ENCODE assay signal across 9 cellular contexts in genomic region chr3:119257654-119258410, GRCh38. TPM values are rescaled to one million over a fixed set of nuclear protein-coding genes. Genes with fewer than 3 reads are reported as not detected.
A peak's percentile ranks its signal among the peaks of the same experiment; 100 is the strongest.
DNase-seq lines count a peak whose midpoint lies in the region; ATAC-seq and TF ChIP-seq lines count a peak whose summit lies in the region.
"Had no signal": no experiment of that assay in that cellular context is flagged by ENCODE, and none has a peak within 500 bp of the region (broad histone marks: within the 10 kb centered on the region; RNA-seq: fewer than 3 reads in every experiment).

No MANE protein-coding gene starts in this region.

- H3K9me3 Mint-ChIP-seq in immature natural killer cell: no peaks in the 10 kb centered on the region

- no peaks in the 10 kb centered on the region for H3K36me3 ChIP-seq in Loucy (ENCODE audit: insufficient read depth, low read length)

- H3K36me3 Mint-ChIP-seq in immature natural killer cell: no peaks in the 10 kb centered on the region

- no peak overlapping the region for H3K4me3 Mint-ChIP-seq in immature natural killer cell

- H2AFZ ChIP-seq in Loucy (ENCODE audit: low read length): peak overlapping the region; percentile 59; the same call in 1 of the 2 replicates

- no peaks in the 10 kb centered on the region for H3K9me3 ChIP-seq in Loucy (ENCODE audit: insufficient read depth, low read depth, low read length)

- H3K27me3 Mint-ChIP-seq in immature natural killer cell (ENCODE audit: low read depth in 3 of 3): peaks cover 2 to 7% (median 3%) of the 10 kb centered on the region in 3 donors

- H3F3A ChIP-seq in Loucy (ENCODE audit: low read depth): no peaks in the 10 kb centered on the region

- TF ChIP-seq CTCF in AG10803 (conservative IDR thresholded peaks at IDR 0.05; ENCODE audit: low read length) (no peak), Loucy (conservative IDR thresholded peaks at IDR 0.05; ENCODE audit: low read length) (no peak), fibroblast of the aortic adventitia (IDR thresholded peaks at IDR 0.05; ENCODE audit: insufficient read depth, low read length) (no peak)

- H3K4me2 ChIP-seq in Loucy (ENCODE audit: low read depth, low read length, poor library complexity, severe bottlenecking): peak overlapping the region; percentile 0

- H3K4me1 ChIP-seq in Loucy (ENCODE audit: insufficient read depth, low read length, poor library complexity, severe bottlenecking): peaks cover 12% of the 10 kb centered on the region

- ATAC-seq in GM21526 (IDR thresholded peaks at IDR 0.05; ENCODE audit: low FRiP score, unreplicated experiment): peak; percentile 87

- no peaks in the 10 kb centered on the region for H3K4me1 Mint-ChIP-seq in immature natural killer cell

- H3K27ac Mint-ChIP-seq in immature natural killer cell: no peak overlapping the region

- H4K20me1 ChIP-seq in Loucy (ENCODE audit: insufficient read depth, low read length, poor library complexity, severe bottlenecking): no peaks in the 10 kb centered on the region

- DNase-seq in AG10803 (ENCODE audit: low read depth): peak; percentile 37
- DNase-seq in fibroblast of the aortic adventitia (ENCODE audit: low read depth): peak; percentile 30
- no peak for DNase-seq in immature natural killer cell
- DNase-seq in superior temporal gyrus (ENCODE audit: extremely low spot score): no peak
- DNase-seq in T-helper 1 cell: no peak
- DNase-seq in NCI-H187 treated with DMSO at 0.1 percent for 48 hours (lab: John Stamatoyannopoulos, UW): no peak
- DNase-seq: DND-41 had no signal

- no peak overlapping the region for H3K4me3 ChIP-seq in AG10803 (ENCODE audit: low read length)
- no peak overlapping the region for H3K4me3 ChIP-seq in Loucy (ENCODE audit: low read length, poor library complexity, severe bottlenecking)
- no peak overlapping the region for H3K4me3 ChIP-seq in fibroblast of the aortic adventitia (ENCODE audit: low read depth, low read length)

- no peaks in the 10 kb centered on the region for H3K79me2 ChIP-seq in Loucy (ENCODE audit: insufficient read depth, low read length)

- no peaks in the 10 kb centered on the region for H3K9me2 ChIP-seq in Loucy (replicated peaks; ENCODE audit: low read depth, low read length)

- no peak overlapping the region for H3K9ac ChIP-seq in Loucy (ENCODE audit: low read depth, low read length, poor library complexity, severe bottlenecking)

- no peaks in the 10 kb centered on the region for H3K27me3 ChIP-seq in Loucy (ENCODE audit: insufficient read depth, low read length, poor library complexity, severe bottlenecking)

RNA-seq across cellular contexts. Expression of gene B4GALT4, which starts 17.2 kb away (rescaled TPM):
- total RNA-seq in fibroblast of the aortic adventitia (ENCODE audit: low replicate concordance): 22.4 and 41.3 TPM in 2 replicates
- polyA plus RNA-seq in immature natural killer cell: 10 to 100 TPM; 24.0 to 29.0 (median 24.3) TPM

RNA-seq across cellular contexts. Expression of gene ARHGAP31, which starts 36.4 kb away (rescaled TPM):
- 11.4 and 23.5 TPM in 2 replicates for total RNA-seq in fibroblast of the aortic adventitia (ENCODE audit: low replicate concordance)
- polyA plus RNA-seq in immature natural killer cell: 1 to 10 TPM; 1.1 to 4.9 (median 2.8) TPM

Comparison
In these comparisons a context has a peak if more than half of its experiments do, and no peak if none do; other contexts are left out.
1. DNase-seq: peak in AG10803 (single experiment) and fibroblast of the aortic adventitia (single experiment); none in immature natural killer cell (0 of 3), superior temporal gyrus (single experiment), T-helper 1 cell (0 of 5) and NCI-H187 treated with DMSO at 0.1 percent for 48 hours (single experiment).